19 cellular contexts compared by ENCODE assay signal in genomic region chr14:24915958-24916595, GRCh38.
"Had no signal": no experiment of that assay in that cellular context is flagged by ENCODE, and none has a peak within 500 bp of the region (broad histone marks: within the 10 kb centered on the region; RNA-seq: fewer than 3 reads in every experiment).

No MANE protein-coding gene starts in this region.

- H3K4me3 ChIP-seq: ascending aorta, gastroesophageal sphincter, heart left ventricle, tibial nerve had no signal

- H3K4me1 ChIP-seq: parathyroid adenoma had no signal

- H3K27me3 ChIP-seq: ascending aorta, gastroesophageal sphincter, heart left ventricle, tibial nerve had no signal

- ATAC-seq: activated CD8-positive, alpha-beta T cell treated with anti-CD3 and anti-CD28 coated beads, Interleukin-2, amount 10 ng/mL, durations not matched to agents 7 days and 5 days; gastroesophageal sphincter; heart left ventricle; naive thymus-derived CD8-positive, alpha-beta T cell had no signal

- H3K27ac ChIP-seq: ascending aorta, gastroesophageal sphincter, heart left ventricle, parathyroid adenoma, tibial nerve had no signal

- DNase-seq: activated CD4-positive, alpha-beta T cell treated with anti-CD3 and anti-CD28 coated beads, Interleukin-2, amount 10 ng/mL, durations not matched to agents 7 days and 5 days; activated CD4-positive, CD25-positive, alpha-beta regulatory T cell; activated CD8-positive, alpha-beta T cell treated with anti-CD3 and anti-CD28 coated beads, Interleukin-2, amount 10 ng/mL, durations not matched to agents 7 days and 5 days; activated effector memory CD4-positive, alpha-beta T cell treated with Interleukin-2 at 50 U/mL for 16 hours; activated naive CD4-positive, alpha-beta T cell treated with anti-CD3 and anti-CD28 coated beads, Interleukin-2, amount 50 U/mL, for 16 hours; activated T-cell treated with anti-CD3 and anti-CD28 coated beads, Interleukin-2, amount 50 U/mL, for 24 hours; cerebellar nuclear complex; cortex of kidney; heart left ventricle; kidney glomerular epithelial cell; mesendoderm; naive thymus-derived CD8-positive, alpha-beta T cell; T1000 had no signal

- H3K36me3 ChIP-seq: ascending aorta, gastroesophageal sphincter, heart left ventricle, tibial nerve had no signal

- H3K9me3 ChIP-seq: ascending aorta, gastroesophageal sphincter, heart left ventricle, tibial nerve had no signal

- FAIRE-seq: bronchial epithelial cell, urothelium cell line had no signal
